ENCODE assay signal across 15 cellular contexts in the genomic region with DNA sequence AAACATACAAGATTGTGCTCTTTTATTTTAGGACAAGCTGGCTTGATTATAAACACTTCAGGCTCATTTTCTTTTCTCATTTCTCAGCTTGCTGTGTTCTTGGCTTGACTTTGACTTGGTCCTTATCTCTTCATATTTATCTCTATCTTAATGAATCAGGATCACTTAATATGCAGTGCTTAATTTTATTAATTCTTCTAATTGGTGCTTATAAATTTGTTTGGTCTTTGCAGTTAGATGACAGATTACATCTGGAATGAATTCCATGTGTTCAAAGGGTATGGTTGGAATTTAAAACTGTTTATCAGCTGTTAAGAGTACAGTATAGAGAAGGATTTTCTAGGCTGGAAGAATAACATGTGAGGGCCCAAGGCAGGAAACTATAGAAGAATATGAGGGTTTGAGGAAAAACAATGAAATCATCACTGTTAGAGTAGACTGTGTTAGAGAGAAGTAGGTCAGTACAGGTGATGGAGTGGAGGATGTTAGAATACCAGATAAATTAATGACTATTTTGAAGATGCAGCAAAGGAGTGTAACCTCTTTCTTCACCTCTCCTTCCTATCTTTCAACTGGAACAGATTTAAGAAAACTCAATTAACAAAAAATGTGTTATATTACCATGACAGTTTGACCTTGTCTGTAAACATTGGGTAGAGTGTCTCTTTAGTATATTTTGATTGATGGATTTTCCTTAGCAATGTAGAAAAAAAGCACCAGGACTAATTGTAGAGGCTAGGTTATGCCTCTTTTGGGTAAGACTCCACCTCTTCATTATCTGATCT.
A peak's percentile ranks its signal among the peaks of the same experiment; 100 is the strongest.
DNase-seq lines count a peak whose midpoint lies in the region; ATAC-seq and TF ChIP-seq lines count a peak whose summit lies in the region.
"Had no signal": no experiment of that assay in that cellular context is flagged by ENCODE, and none has a peak within 500 bp of the region (broad histone marks: within the 10 kb centered on the region; RNA-seq: fewer than 3 reads in every experiment).

No MANE protein-coding gene starts in this region.

- no peaks in the 10 kb centered on the region for H3K27me3 ChIP-seq in gastrocnemius medialis

- H3K27ac ChIP-seq in gastrocnemius medialis = peak overlapping the region; percentile 19 to 61 (median 39)

- TF ChIP-seq CTCF in fibroblast of pulmonary artery (IDR thresholded peaks at IDR 0.05; ENCODE audit: low read length, missing control alignments) (no peak), gastrocnemius medialis (IDR thresholded peaks at IDR 0.05 in 4 of 5, conservative IDR thresholded peaks at IDR 0.05 in 1 of 5) (no peak)

- in situ Hi-C loops in gastrocnemius medialis (cut with MboI; ENCODE audit: low sequenced_read_pairs in 4 of 4) = no loop called here

- no peak for TF ChIP-seq POLR2A in gastrocnemius medialis (IDR thresholded peaks at IDR 0.05)

- no peak for ATAC-seq in gastrocnemius medialis
- ATAC-seq: T-cell had no signal

- intact Hi-C loops in gastrocnemius medialis (cut with DNase I; ENCODE audit: low total_unique reads) = loop anchor here (10.0 kb wide), 1 partner anchor 172 kb away; no protein-coding TSS in a partner anchor

- no peak overlapping the region for H3K4me3 ChIP-seq in fibroblast of pulmonary artery (replicated peaks; ENCODE audit: low read depth, low read length)
- H3K4me3 ChIP-seq in gastrocnemius medialis = no peak overlapping the region

- H3K4me1 ChIP-seq in gastrocnemius medialis = peaks cover 53 to 54% of the 10 kb centered on the region in 2 donors

- no peaks in the 10 kb centered on the region for H3K36me3 ChIP-seq in gastrocnemius medialis

- no peaks in the 10 kb centered on the region for H3K9me3 ChIP-seq in gastrocnemius medialis

- DNase-seq in DMS114 treated with DMSO at 0.1 percent for 48 hours (lab: John Stamatoyannopoulos, UW; ENCODE audit: unreplicated experiment) (peak; percentile 88), NCI-H69 (lab: John Stamatoyannopoulos, UW) (peak; percentile 19), fibroblast of pulmonary artery (ENCODE audit: low read depth) (peak; percentile 20), gastrocnemius medialis (no peak), NCI-H2171 treated with DMSO at 0.1 percent for 48 hours (lab: John Stamatoyannopoulos, UW) (no peak), Kasumi-1 (lab: John Stamatoyannopoulos, UW) (no peak), DMS79 (lab: John Stamatoyannopoulos, UW) (no peak)
- DNase-seq: activated CD4-positive, alpha-beta T cell treated with anti-CD3 and anti-CD28 coated beads for 4 hours; activated T-cell treated with anti-CD3 and anti-CD28 coated beads, Interleukin-2, amount 50 U/mL, for 48 hours; foreskin melanocyte; immature natural killer cell; NCI-H2227 treated with DMSO at 0.1 percent for 48 hours; stimulated activated CD4-positive, alpha-beta T cell treated with anti-CD3 and anti-CD28 coated beads, Interleukin-4, amount 100 ng/mL, for 4 hours; stimulated activated naive CD4-positive, alpha-beta T cell; T-cell had no signal

Comparison
In these comparisons a context has a peak if more than half of its experiments do, and no peak if none do; other contexts are left out.
1. DNase-seq: peak in DMS114 treated with DMSO at 0.1 percent for 48 hours (single experiment), NCI-H69 (single experiment) and fibroblast of pulmonary artery (single experiment); none in gastrocnemius medialis (0 of 2), NCI-H2171 treated with DMSO at 0.1 percent for 48 hours (single experiment), Kasumi-1 (0 of 2) and DMS79 (single experiment).